Comparison of ENCODE assay signal across 24 cellular contexts in genomic region chr1:174689524-174689923, GRCh38.
"Had no signal": no experiment of that assay in that cellular context is flagged by ENCODE, and none has a peak within 500 bp of the region (broad histone marks: within the 10 kb centered on the region; RNA-seq: fewer than 3 reads in every experiment).

No MANE protein-coding gene starts in this region.

- H3K4me1 ChIP-seq: breast epithelium had no signal

- ATAC-seq: activated CD4-positive, CD25-positive, alpha-beta regulatory T cell treated with anti-CD3 and anti-CD28 coated beads, Interleukin-2, amount 50 U/mL, for 24 hours; activated CD8-positive, alpha-beta memory T cell treated with anti-CD3 and anti-CD28 coated beads, Interleukin-2, amount 10 ng/mL, durations not matched to agents 7 days and 5 days; Panc1; Right ventricle myocardium inferior had no signal

- H3K9me3 ChIP-seq: breast epithelium, SK-N-SH had no signal

- H3K4me3 ChIP-seq: breast epithelium had no signal

- H3K36me3 ChIP-seq: breast epithelium had no signal

- H3K27ac ChIP-seq: breast epithelium, KMS-11 had no signal

- H3K27me3 ChIP-seq: breast epithelium had no signal

- DNase-seq: activated CD4-positive, alpha-beta T cell treated with anti-CD3 and anti-CD28 coated beads for 48 hours; activated CD4-positive, alpha-beta T cell treated with anti-CD3 and anti-CD28 coated beads, Interleukin-2, amount 50 U/mL, for 4 hours; activated CD8-positive, alpha-beta memory T cell treated with anti-CD3 and anti-CD28 coated beads, Interleukin-2, amount 10 ng/mL, durations not matched to agents 7 days and 5 days; activated effector memory CD4-positive, alpha-beta T cell treated with Interleukin-2 at 50 U/mL for 16 hours; activated naive CD4-positive, alpha-beta T cell; activated T-cell treated with anti-CD3 and anti-CD28 coated beads, Interleukin-2, amount 50 U/mL, for 24 hours; aorta; caudate nucleus; MM.1S; NCI-H1930; NCI-H2171; NCI-H2227 treated with DMSO at 0.1 percent for 48 hours; NCI-H446 treated with DMSO at 0.1 percent for 48 hours; NCI-H524 treated with DMSO at 0.1 percent for 48 hours; NCI-H82; OCI-M1; RPMI8226; SK-N-SH; SW 1271 had no signal
